ENCODE assay signal across 30 cellular contexts in genomic region chr22:44536411-44536810, GRCh38.
"Had no signal": no experiment of that assay in that cellular context is flagged by ENCODE, and none has a peak within 500 bp of the region (broad histone marks: within the 10 kb centered on the region; RNA-seq: fewer than 3 reads in every experiment).

No MANE protein-coding gene starts in this region.

- H3K79me2 ChIP-seq: parathyroid adenoma had no signal

- H3K9me3 Mint-ChIP-seq: immature natural killer cell; mesothelial cell of epicardium; neural crest cell; stimulated activated effector memory CD8-positive, alpha-beta T cell treated with anti-CD3 and anti-CD28 coated beads, Interleukin-12 subunit alpha, Interleukin-12 subunit beta, amount 100 ng/mL, for 72 hours had no signal

- H3K4me3 ChIP-seq: coronary artery, esophagus squamous epithelium, lung, mucosa of descending colon, prostate gland, right atrium auricular region, sigmoid colon, stomach, thyroid gland had no signal

- H2AFZ ChIP-seq: parathyroid adenoma had no signal

- H3K4me1 ChIP-seq: esophagus squamous epithelium, parathyroid adenoma, prostate gland, right atrium auricular region, thyroid gland had no signal

- FAIRE-seq: endometrium had no signal

- DNase-seq: dermis blood vessel endothelial cell; effector memory CD4-positive, alpha-beta T cell; erythroblast; esophagus squamous epithelium; foreskin melanocyte; glutamatergic neuron; hypothalamus; immature natural killer cell; islet precursor cell; kidney glomerular epithelial cell; left colon; mucosa of descending colon; naive B cell; sigmoid colon; stimulated activated CD4-positive, alpha-beta T cell treated with anti-CD3 and anti-CD28 coated beads, Interleukin-2, amount 100 ng/mL, for 24 hours; stimulated activated CD4-positive, alpha-beta T cell treated with anti-CD3 and anti-CD28 coated beads, Interleukin-4, amount 100 ng/mL, for 24 hours; stimulated activated naive CD4-positive, alpha-beta T cell treated with Interleukin-2 at 50 U/mL for 16 hours; stomach; thyroid gland had no signal

- ATAC-seq: left colon; mucosa of descending colon; natural killer cell treated with Interleukin-12 subunit alpha and Interleukin-12 subunit beta and Interleukin-15 and Interleukin-18, amount 100 ng/mL, for 72 hours; stimulated activated effector memory CD8-positive, alpha-beta T cell treated with anti-CD3 and anti-CD28 coated beads, Interleukin-12 subunit alpha, Interleukin-12 subunit beta, amount 100 ng/mL, for 72 hours had no signal

- H3K27ac ChIP-seq: coronary artery, esophagus squamous epithelium, parathyroid adenoma, prostate gland, right atrium auricular region, sigmoid colon, stomach, thyroid gland had no signal

- H3K36me3 ChIP-seq: esophagus squamous epithelium, prostate gland, right atrium auricular region, sigmoid colon, stomach, thyroid gland had no signal

- H3K36me3 Mint-ChIP-seq: immature natural killer cell; mesothelial cell of epicardium; naive B cell; natural killer cell treated with Interleukin-12 subunit alpha and Interleukin-12 subunit beta and Interleukin-15 and Interleukin-18, amount 100 ng/mL, for 72 hours; stimulated activated effector memory CD8-positive, alpha-beta T cell treated with anti-CD3 and anti-CD28 coated beads, Interleukin-12 subunit alpha, Interleukin-12 subunit beta, amount 100 ng/mL, for 72 hours had no signal

- H3K27me3 ChIP-seq: right atrium auricular region, sigmoid colon, thyroid gland had no signal

- H3K4me3 Mint-ChIP-seq: immature natural killer cell; memory B cell; mesothelial cell of epicardium; naive B cell; natural killer cell treated with Interleukin-12 subunit alpha and Interleukin-12 subunit beta and Interleukin-15 and Interleukin-18, amount 100 ng/mL, for 72 hours; neural crest cell; stimulated activated effector memory CD8-positive, alpha-beta T cell treated with anti-CD3 and anti-CD28 coated beads, Interleukin-12 subunit alpha, Interleukin-12 subunit beta, amount 100 ng/mL, for 72 hours had no signal

- H3K27ac Mint-ChIP-seq: immature natural killer cell; memory B cell; mesothelial cell of epicardium; naive B cell; natural killer cell treated with Interleukin-12 subunit alpha and Interleukin-12 subunit beta and Interleukin-15 and Interleukin-18, amount 100 ng/mL, for 72 hours; stimulated activated effector memory CD8-positive, alpha-beta T cell treated with anti-CD3 and anti-CD28 coated beads, Interleukin-12 subunit alpha, Interleukin-12 subunit beta, amount 100 ng/mL, for 72 hours had no signal

- H3K9me3 ChIP-seq: esophagus squamous epithelium, mucosa of descending colon, prostate gland, right atrium auricular region, sigmoid colon, stomach, thyroid gland had no signal

- H3K4me1 Mint-ChIP-seq: immature natural killer cell, mesothelial cell of epicardium, naive B cell, neural crest cell had no signal

- H3K9ac ChIP-seq: parathyroid adenoma had no signal
